In the genomic region with DNA sequence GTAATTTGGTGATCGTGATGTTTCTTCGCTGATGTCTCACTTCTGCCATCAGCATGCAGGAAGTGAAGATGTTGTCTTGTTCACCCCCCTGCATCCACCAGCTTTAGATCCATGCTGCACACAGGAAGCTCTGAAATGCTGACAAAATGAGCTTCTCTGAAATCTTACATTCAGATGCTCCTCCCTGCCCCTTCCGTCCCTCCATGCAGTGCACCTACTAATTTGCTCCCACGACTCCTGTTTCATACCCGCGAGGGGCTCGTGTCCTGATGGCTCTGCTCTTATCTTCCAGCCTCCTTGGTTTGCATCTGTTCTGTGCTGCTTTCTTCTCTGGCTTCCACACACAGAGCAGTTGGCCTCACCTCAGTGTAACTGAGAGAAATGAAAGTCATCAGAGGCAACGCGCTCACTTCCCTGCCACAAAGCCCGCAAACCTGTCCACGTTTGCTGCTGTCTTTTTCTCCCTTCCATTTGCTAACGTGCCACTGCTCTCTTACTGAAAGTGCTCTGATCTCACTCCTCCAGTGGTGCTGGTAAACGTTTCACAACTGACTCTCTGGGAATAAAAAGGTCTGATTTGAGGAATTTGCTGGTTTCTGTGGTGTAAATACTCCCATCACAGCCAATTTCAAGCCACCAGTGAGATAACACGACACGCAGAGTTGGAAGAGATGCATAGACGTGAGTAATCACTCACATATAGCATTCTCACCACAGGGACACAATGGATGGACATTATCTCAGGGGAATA, we compare ENCODE assay signal across 7 cellular contexts. TPM values are rescaled to one million over a fixed set of nuclear protein-coding genes. Genes with fewer than 3 reads are reported as not detected.
DNase-seq lines count a peak whose midpoint lies in the region; ATAC-seq and TF ChIP-seq lines count a peak whose summit lies in the region.

No MANE protein-coding gene starts in this region.

- no peaks in the 10 kb centered on the region for H3K4me1 ChIP-seq in thyroid gland

- peaks cover 69% of the 10 kb centered on the region for H3K4me1 Mint-ChIP-seq in activated CD8-positive, alpha-beta T cell treated with anti-CD3 and anti-CD28 coated beads for 36 hours (ENCODE audit: low read depth)

- H3K9me3 Mint-ChIP-seq in activated CD8-positive, alpha-beta T cell treated with anti-CD3 and anti-CD28 coated beads for 36 hours: no peaks in the 10 kb centered on the region

- no peaks in the 10 kb centered on the region for H3K27me3 Mint-ChIP-seq in activated CD8-positive, alpha-beta T cell treated with anti-CD3 and anti-CD28 coated beads for 36 hours

- no peaks in the 10 kb centered on the region for H3K36me3 ChIP-seq in thyroid gland

- POLR2A ChIA-PET in activated CD8-positive, alpha-beta T cell treated with anti-CD3 and anti-CD28 coated beads for 36 hours (lab: Charles Lee): interaction anchor here (0.7 to 6.9 kb wide), 20 partner anchors 10 to 408 kb away, joined by 3 to 85 read pairs (median 4); a partner anchor contains a TSS

- peaks cover 2% of the 10 kb centered on the region for H3K36me3 Mint-ChIP-seq in activated CD8-positive, alpha-beta T cell treated with anti-CD3 and anti-CD28 coated beads for 36 hours (ENCODE audit: low read depth)

- H3K27ac Mint-ChIP-seq in activated CD8-positive, alpha-beta T cell treated with anti-CD3 and anti-CD28 coated beads for 36 hours: peak overlapping the region; percentile 98

- TF ChIP-seq CTCF in activated CD8-positive, alpha-beta T cell treated with anti-CD3 and anti-CD28 coated beads for 36 hours (IDR thresholded peaks at IDR 0.05): no peak
- TF ChIP-seq CTCF in fibroblast of pulmonary artery (IDR thresholded peaks at IDR 0.05; ENCODE audit: low read length, missing control alignments) (no peak), thyroid gland (IDR thresholded peaks at IDR 0.05) (no peak)

- no peak for TF ChIP-seq POLR2A in thyroid gland (IDR thresholded peaks at IDR 0.05)

- H3K4me3 ChIP-seq in fibroblast of pulmonary artery (replicated peaks; ENCODE audit: low read depth, low read length): peak overlapping the region; percentile 14
- no peak overlapping the region for H3K4me3 ChIP-seq in thyroid gland (replicated peaks in 1 of 3)

- DNase-seq in HT1080 (ENCODE audit: low read depth) (peak; percentile 28), fibroblast of pulmonary artery (ENCODE audit: low read depth) (peak; percentile 76), thyroid gland (no peak), NCI-H774 (lab: John Stamatoyannopoulos, UW) (no peak)
- peak; percentile 78 for DNase-seq in activated CD8-positive, alpha-beta T cell treated with anti-CD3 and anti-CD28 coated beads for 36 hours
- peak; percentile 63 to 96 (median 78) for DNase-seq in stimulated activated naive CD4-positive, alpha-beta T cell (lab: John Stamatoyannopoulos, UW)

- CTCF ChIA-PET in activated CD8-positive, alpha-beta T cell treated with anti-CD3 and anti-CD28 coated beads for 36 hours (lab: Charles Lee): interaction anchor here (0.8 to 3.6 kb wide), 17 partner anchors 13 to 123 kb away, joined by 3 to 22 read pairs (median 4); a partner anchor contains a TSS

- no peaks in the 10 kb centered on the region for H3K27me3 ChIP-seq in thyroid gland

- H3K4me3 Mint-ChIP-seq in activated CD8-positive, alpha-beta T cell treated with anti-CD3 and anti-CD28 coated beads for 36 hours: peak overlapping the region; percentile 85

- intact Hi-C loops in activated CD8-positive, alpha-beta T cell treated with anti-CD3 and anti-CD28 coated beads for 36 hours (cut with micrococcal nuclease): loop anchor here (5.0 kb wide), 2 partner anchors 55 to 115 kb away; no protein-coding TSS in a partner anchor
- intact Hi-C loops in thyroid gland (cut with DNase I): no loop called here

- no peak overlapping the region for H3K27ac ChIP-seq in thyroid gland

- H3K9me3 ChIP-seq in thyroid gland: no peaks in the 10 kb centered on the region

- ATAC-seq in activated CD8-positive, alpha-beta T cell treated with anti-CD3 and anti-CD28 coated beads for 36 hours: peak; percentile 64
- ATAC-seq in HG02763 (IDR thresholded peaks at IDR 0.05; ENCODE audit: unreplicated experiment): no peak

- 74 to 76% methylated on average over 16 of the region's 16 CpGs for WGBS in thyroid gland, 2 donors

RNA-seq across cellular contexts. Expression of a gene that starts 41.0 kb away (rescaled TPM):
- 5.0 and 5.6 TPM in 2 replicates for total RNA-seq in HT1080 (2014; rRNA removed; shearing (Covaris generic))
- 0.24 and 0.42 TPM in 2 replicates for polyA plus RNA-seq in HT1080 (2015; cell fraction: cytosol; rRNA removed)
- polyA plus RNA-seq in HT1080 (2015; cell fraction: nucleus; rRNA removed): 0.08 and 0.48 TPM in 2 replicates
- 10 to 100 TPM; 57.6 to 59.0 TPM for total RNA-seq in activated CD8-positive, alpha-beta T cell treated with anti-CD3 and anti-CD28 coated beads for 36 hours
- 10 to 100 TPM; 20.4 to 59.6 (median 39.8) TPM for total RNA-seq in thyroid gland

Comparison
In these comparisons a context has a peak if more than half of its experiments do, and no peak if none do; other contexts are left out.
1. DNase-seq: peak in HT1080 (single experiment), activated CD8-positive, alpha-beta T cell treated with anti-CD3 and anti-CD28 coated beads for 36 hours (single experiment), fibroblast of pulmonary artery (single experiment) and stimulated activated naive CD4-positive, alpha-beta T cell (6 of 6); none in thyroid gland (0 of 2) and NCI-H774 (single experiment).